Comparison of ENCODE assay signal across 1 cellular context in genomic region chr18:59012815-59013677, GRCh38.
TF ChIP-seq lines count a peak whose summit lies in the region.

No MANE protein-coding gene starts in this region.

TF ChIP-seq in GM23338, 12 proteins besides CTCF, POLR2A, EP300 and RAD21:
- TF ChIP-seq ZNF462 (CRISPR knock-in tag; IDR thresholded peaks at IDR 0.05), result no peak
